ENCODE assay signal across 2 cellular contexts in the genomic region with DNA sequence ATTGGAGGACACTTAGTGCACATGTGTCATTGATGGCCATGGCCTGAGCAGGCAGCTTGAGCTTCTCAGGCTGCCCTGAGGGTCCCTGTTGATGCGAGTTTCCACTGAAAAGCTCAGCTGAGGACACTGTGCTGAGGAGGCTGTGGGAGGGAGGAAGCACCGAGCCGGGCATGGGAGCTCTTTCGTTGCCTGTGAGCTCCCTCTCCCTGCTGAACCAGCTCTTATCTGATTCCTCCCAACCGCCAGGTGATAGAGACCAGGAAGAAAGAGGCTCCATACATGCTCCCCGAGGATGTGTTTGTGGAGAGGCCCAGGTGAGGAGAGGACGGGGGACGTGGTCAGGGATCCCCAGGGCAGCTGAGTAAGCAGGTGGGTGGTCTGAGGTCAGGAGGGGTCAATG.
TF ChIP-seq lines count a peak whose summit lies in the region.

No MANE protein-coding gene starts in this region.

TF ChIP-seq in HepG2, 621 proteins besides CTCF, POLR2A, EP300 and RAD21 (continues in another document):
- no peak for TF ChIP-seq ZC3H13 (CRISPR knock-in tag; IDR thresholded peaks at IDR 0.05)
- no peak for TF ChIP-seq SKI (IDR thresholded peaks at IDR 0.05; ENCODE audit: partially characterized antibody)
- no peak for TF ChIP-seq SPEN (CRISPR knock-in tag; IDR thresholded peaks at IDR 0.05; ENCODE audit: low read depth)
- no peak for TF ChIP-seq FOXJ3 (CRISPR knock-in tag; IDR thresholded peaks at IDR 0.05; ENCODE audit: borderline replicate concordance)
- no peak for TF ChIP-seq CEBPG (CRISPR knock-in tag; IDR thresholded peaks at IDR 0.05)
- TF ChIP-seq CAMTA2 (CRISPR knock-in tag; IDR thresholded peaks at IDR 0.05; ENCODE audit: borderline replicate concordance) = no peak
- TF ChIP-seq ZNF616 (CRISPR knock-in tag; IDR thresholded peaks at IDR 0.05; ENCODE audit: low read depth) = no peak
- TF ChIP-seq, protein P1, sequence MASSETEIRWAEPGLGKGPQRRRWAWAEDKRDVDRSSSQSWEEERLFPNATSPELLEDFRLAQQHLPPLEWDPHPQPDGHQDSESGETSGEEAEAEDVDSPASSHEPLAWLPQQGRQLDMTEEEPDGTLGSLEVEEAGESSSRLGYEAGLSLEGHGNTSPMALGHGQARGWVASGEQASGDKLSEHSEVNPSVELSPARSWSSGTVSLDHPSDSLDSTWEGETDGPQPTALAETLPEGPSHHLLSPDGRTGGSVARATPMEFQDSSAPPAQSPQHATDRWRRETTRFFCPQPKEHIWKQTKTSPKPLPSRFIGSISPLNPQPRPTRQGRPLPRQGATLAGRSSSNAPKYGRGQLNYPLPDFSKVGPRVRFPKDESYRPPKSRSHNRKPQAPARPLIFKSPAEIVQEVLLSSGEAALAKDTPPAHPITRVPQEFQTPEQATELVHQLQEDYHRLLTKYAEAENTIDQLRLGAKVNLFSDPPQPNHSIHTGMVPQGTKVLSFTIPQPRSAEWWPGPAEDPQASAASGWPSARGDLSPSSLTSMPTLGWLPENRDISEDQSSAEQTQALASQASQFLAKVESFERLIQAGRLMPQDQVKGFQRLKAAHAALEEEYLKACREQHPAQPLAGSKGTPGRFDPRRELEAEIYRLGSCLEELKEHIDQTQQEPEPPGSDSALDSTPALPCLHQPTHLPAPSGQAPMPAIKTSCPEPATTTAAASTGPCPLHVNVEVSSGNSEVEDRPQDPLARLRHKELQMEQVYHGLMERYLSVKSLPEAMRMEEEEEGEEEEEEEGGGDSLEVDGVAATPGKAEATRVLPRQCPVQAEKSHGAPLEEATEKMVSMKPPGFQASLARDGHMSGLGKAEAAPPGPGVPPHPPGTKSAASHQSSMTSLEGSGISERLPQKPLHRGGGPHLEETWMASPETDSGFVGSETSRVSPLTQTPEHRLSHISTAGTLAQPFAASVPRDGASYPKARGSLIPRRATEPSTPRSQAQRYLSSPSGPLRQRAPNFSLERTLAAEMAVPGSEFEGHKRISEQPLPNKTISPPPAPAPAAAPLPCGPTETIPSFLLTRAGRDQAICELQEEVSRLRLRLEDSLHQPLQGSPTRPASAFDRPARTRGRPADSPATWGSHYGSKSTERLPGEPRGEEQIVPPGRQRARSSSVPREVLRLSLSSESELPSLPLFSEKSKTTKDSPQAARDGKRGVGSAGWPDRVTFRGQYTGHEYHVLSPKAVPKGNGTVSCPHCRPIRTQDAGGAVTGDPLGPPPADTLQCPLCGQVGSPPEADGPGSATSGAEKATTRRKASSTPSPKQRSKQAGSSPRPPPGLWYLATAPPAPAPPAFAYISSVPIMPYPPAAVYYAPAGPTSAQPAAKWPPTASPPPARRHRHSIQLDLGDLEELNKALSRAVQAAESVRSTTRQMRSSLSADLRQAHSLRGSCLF (CRISPR knock-in tag; IDR thresholded peaks at IDR 0.05; ENCODE audit: borderline replicate concordance) = no peak
- TF ChIP-seq, protein P2, sequence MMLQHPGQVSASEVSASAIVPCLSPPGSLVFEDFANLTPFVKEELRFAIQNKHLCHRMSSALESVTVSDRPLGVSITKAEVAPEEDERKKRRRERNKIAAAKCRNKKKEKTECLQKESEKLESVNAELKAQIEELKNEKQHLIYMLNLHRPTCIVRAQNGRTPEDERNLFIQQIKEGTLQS (CRISPR knock-in tag; IDR thresholded peaks at IDR 0.05) = no peak
- no peak for TF ChIP-seq KMT2A (CRISPR knock-in tag; IDR thresholded peaks at IDR 0.05)

TF ChIP-seq in IMR-90, 13 proteins besides CTCF, POLR2A, EP300 and RAD21:
- TF ChIP-seq NFE2L2 (IDR thresholded peaks at IDR 0.05; ENCODE audit: low read depth, low read length) = no peak
- no peak for TF ChIP-seq MAFK (IDR thresholded peaks at IDR 0.05; ENCODE audit: low read depth, low read length)
- no peak for TF ChIP-seq RFX5 (IDR thresholded peaks at IDR 0.05; ENCODE audit: low read depth, low read length)
- TF ChIP-seq CHD1 (IDR thresholded peaks at IDR 0.05; ENCODE audit: low read depth, low read length) = no peak
- no peak for TF ChIP-seq MXI1 (IDR thresholded peaks at IDR 0.05; ENCODE audit: borderline replicate concordance, low read depth, low read length)
- TF ChIP-seq BHLHE40 (IDR thresholded peaks at IDR 0.05; ENCODE audit: low read depth, low read length) = no peak
- TF ChIP-seq SMC3 (IDR thresholded peaks at IDR 0.05; ENCODE audit: low read depth, low read length) = no peak
- TF ChIP-seq CEBPB (IDR thresholded peaks at IDR 0.05; ENCODE audit: low read depth, low read length) = no peak
- TF ChIP-seq, protein P3, sequence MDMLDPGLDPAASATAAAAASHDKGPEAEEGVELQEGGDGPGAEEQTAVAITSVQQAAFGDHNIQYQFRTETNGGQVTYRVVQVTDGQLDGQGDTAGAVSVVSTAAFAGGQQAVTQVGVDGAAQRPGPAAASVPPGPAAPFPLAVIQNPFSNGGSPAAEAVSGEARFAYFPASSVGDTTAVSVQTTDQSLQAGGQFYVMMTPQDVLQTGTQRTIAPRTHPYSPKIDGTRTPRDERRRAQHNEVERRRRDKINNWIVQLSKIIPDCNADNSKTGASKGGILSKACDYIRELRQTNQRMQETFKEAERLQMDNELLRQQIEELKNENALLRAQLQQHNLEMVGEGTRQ (IDR thresholded peaks at IDR 0.05; ENCODE audit: low read depth, low read length) = no peak
- TF ChIP-seq, protein P4, sequence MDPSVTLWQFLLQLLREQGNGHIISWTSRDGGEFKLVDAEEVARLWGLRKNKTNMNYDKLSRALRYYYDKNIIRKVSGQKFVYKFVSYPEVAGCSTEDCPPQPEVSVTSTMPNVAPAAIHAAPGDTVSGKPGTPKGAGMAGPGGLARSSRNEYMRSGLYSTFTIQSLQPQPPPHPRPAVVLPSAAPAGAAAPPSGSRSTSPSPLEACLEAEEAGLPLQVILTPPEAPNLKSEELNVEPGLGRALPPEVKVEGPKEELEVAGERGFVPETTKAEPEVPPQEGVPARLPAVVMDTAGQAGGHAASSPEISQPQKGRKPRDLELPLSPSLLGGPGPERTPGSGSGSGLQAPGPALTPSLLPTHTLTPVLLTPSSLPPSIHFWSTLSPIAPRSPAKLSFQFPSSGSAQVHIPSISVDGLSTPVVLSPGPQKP (IDR thresholded peaks at IDR 0.05; ENCODE audit: borderline replicate concordance, low read depth, low read length) = no peak
- no peak for TF ChIP-seq MAZ (IDR thresholded peaks at IDR 0.05; ENCODE audit: borderline replicate concordance, low read depth, low read length)
- TF ChIP-seq RCOR1 (IDR thresholded peaks at IDR 0.05; ENCODE audit: insufficient replicate concordance, low read length) = no peak
- no peak for TF ChIP-seq FOS (IDR thresholded peaks at IDR 0.05; ENCODE audit: low read depth, low read length)
